ENCODE assay signal across 14 cellular contexts in genomic region chr5:39216621-39217020, GRCh38. TPM values are rescaled to one million over a fixed set of nuclear protein-coding genes. Genes with fewer than 3 reads are reported as not detected.
DNase-seq lines count a peak whose midpoint lies in the region; ATAC-seq and TF ChIP-seq lines count a peak whose summit lies in the region.
"Had no signal": no experiment of that assay in that cellular context is flagged by ENCODE, and none has a peak within 500 bp of the region (broad histone marks: within the 10 kb centered on the region; RNA-seq: fewer than 3 reads in every experiment).

No MANE protein-coding gene starts in this region.

- CTCF ChIA-PET in activated naive CD4-positive, alpha-beta T cell treated with anti-CD3 and anti-CD28 coated beads, Interleukin-2, amount 10 ng/mL, durations not matched to agents 7 days and 5 days (lab: Charles Lee), result interaction anchor here (0.8 to 9.2 kb wide), 26 partner anchors 8 to 331 kb away, joined by 3 to 159 read pairs (median 10); no protein-coding TSS in a partner anchor

- H3K9me3 ChIP-seq in T-helper 17 cell (ENCODE audit: control insufficient read depth, low read length, poor library complexity, severe bottlenecking), result no peaks in the 10 kb centered on the region
- no peaks in the 10 kb centered on the region for H3K9me3 ChIP-seq in effector memory CD4-positive, alpha-beta T cell (ENCODE audit: control insufficient read depth, low read length)
- no peaks in the 10 kb centered on the region for H3K9me3 ChIP-seq in stomach
- H3K9me3 ChIP-seq in suprapubic skin, result no peaks in the 10 kb centered on the region
- H3K9me3 ChIP-seq: ascending aorta, SJSA1, transverse colon had no signal

- 25 to 56% (median 50%) methylated on average over 2 of the region's 2 CpGs for WGBS in stomach, 5 donors
- 83% methylated on average over 2 of the region's 2 CpGs for WGBS in suprapubic skin

- peak overlapping the region; percentile 37 for H3K4me3 ChIP-seq in effector memory CD4-positive, alpha-beta T cell (ENCODE audit: insufficient read depth, low read depth, low read length, poor library complexity, severe bottlenecking)
- H3K4me3 ChIP-seq in stomach, result no peak overlapping the region
- no peak overlapping the region for H3K4me3 ChIP-seq in suprapubic skin
- H3K4me3 ChIP-seq: ascending aorta, SJSA1 had no signal

- no peaks in the 10 kb centered on the region for H3K36me3 ChIP-seq in effector memory CD4-positive, alpha-beta T cell (ENCODE audit: control insufficient read depth, insufficient read depth, low read length)
- H3K36me3 ChIP-seq in stomach, result no peaks in the 10 kb centered on the region
- no peaks in the 10 kb centered on the region for H3K36me3 ChIP-seq in suprapubic skin
- H3K36me3 ChIP-seq: ascending aorta, SJSA1, transverse colon had no signal

- no peaks in the 10 kb centered on the region for H3K9me3 Mint-ChIP-seq in activated naive CD4-positive, alpha-beta T cell treated with anti-CD3 and anti-CD28 coated beads, Interleukin-2, amount 10 ng/mL, durations not matched to agents 7 days and 5 days

- no peaks in the 10 kb centered on the region for H3K36me3 Mint-ChIP-seq in activated naive CD4-positive, alpha-beta T cell treated with anti-CD3 and anti-CD28 coated beads, Interleukin-2, amount 10 ng/mL, durations not matched to agents 7 days and 5 days
- no peaks in the 10 kb centered on the region for H3K36me3 Mint-ChIP-seq in T-helper 17 cell (ENCODE audit: low read depth)

- no peaks in the 10 kb centered on the region for H3K27me3 ChIP-seq in effector memory CD4-positive, alpha-beta T cell (replicated peaks; ENCODE audit: control insufficient read depth, insufficient read depth, low read length, poor library complexity, severe bottlenecking)
- H3K27me3 ChIP-seq in stomach (no peaks in the 10 kb centered on the region), suprapubic skin (no peaks in the 10 kb centered on the region)
- H3K27me3 ChIP-seq: ascending aorta, SJSA1, transverse colon had no signal

- no peak for TF ChIP-seq POLR2A in stomach (IDR thresholded peaks at IDR 0.05)
- TF ChIP-seq POLR2A in suprapubic skin (IDR thresholded peaks at IDR 0.05), result no peak

- ATAC-seq in T-helper 17 cell, result no peak
- no peak for ATAC-seq in HG03457 (IDR thresholded peaks at IDR 0.05; ENCODE audit: unreplicated experiment)

- TF ChIP-seq CTCF in stomach (IDR thresholded peaks at IDR 0.05), result no peak
- TF ChIP-seq CTCF in suprapubic skin (IDR thresholded peaks at IDR 0.05), result no peak

- TF ChIP-seq EP300 in stomach (IDR thresholded peaks at IDR 0.05), result no peak
- TF ChIP-seq EP300 in suprapubic skin (IDR thresholded peaks at IDR 0.05), result no peak

- no peak for DNase-seq in activated naive CD4-positive, alpha-beta T cell treated with anti-CD3 and anti-CD28 coated beads, Interleukin-2, amount 10 ng/mL, durations not matched to agents 7 days and 5 days
- no peak for DNase-seq in activated naive CD4-positive, alpha-beta T cell (lab: John Stamatoyannopoulos, UW)
- DNase-seq in T-helper 17 cell, result no peak
- no peak for DNase-seq in effector memory CD4-positive, alpha-beta T cell
- no peak for DNase-seq in stomach
- no peak for DNase-seq in suprapubic skin (ENCODE audit: low spot score in 2 of 2)
- DNase-seq in superior temporal gyrus (ENCODE audit: extremely low spot score), result no peak
- DNase-seq: NCI-H187, nucleus accumbens, retina, transverse colon had no signal

- peaks cover 57% of the 10 kb centered on the region for H3K4me1 ChIP-seq in effector memory CD4-positive, alpha-beta T cell (ENCODE audit: control insufficient read depth, insufficient read depth, low read length, poor library complexity, severe bottlenecking)
- H3K4me1 ChIP-seq in stomach (peaks cover 0 to 44% (median 11%) of the 10 kb centered on the region in 4 donors), suprapubic skin (peaks cover 11% of the 10 kb centered on the region)
- H3K4me1 ChIP-seq: ascending aorta had no signal

- H3K4me1 Mint-ChIP-seq in activated naive CD4-positive, alpha-beta T cell treated with anti-CD3 and anti-CD28 coated beads, Interleukin-2, amount 10 ng/mL, durations not matched to agents 7 days and 5 days, result peaks cover 73% of the 10 kb centered on the region
- H3K4me1 Mint-ChIP-seq in T-helper 17 cell, result peaks cover 52% of the 10 kb centered on the region

- intact Hi-C loops in stomach (cut with DNase I; ENCODE audit: low total_unique reads), result no loop called here

- H3K27ac ChIP-seq in effector memory CD4-positive, alpha-beta T cell (ENCODE audit: insufficient read depth, low read length, poor library complexity, severe bottlenecking), result peak overlapping the region; percentile 75
- H3K27ac ChIP-seq in stomach (peak overlapping the region in 3 of 5 donors; percentile 20 to 65 (median 45)), suprapubic skin (no peak overlapping the region)
- H3K27ac ChIP-seq: ascending aorta, SJSA1 had no signal

- H3K27ac Mint-ChIP-seq in activated naive CD4-positive, alpha-beta T cell treated with anti-CD3 and anti-CD28 coated beads, Interleukin-2, amount 10 ng/mL, durations not matched to agents 7 days and 5 days, result peak overlapping the region; percentile 85
- H3K27ac Mint-ChIP-seq in T-helper 17 cell, result peak overlapping the region; percentile 100

- no peaks in the 10 kb centered on the region for H3K27me3 Mint-ChIP-seq in activated naive CD4-positive, alpha-beta T cell treated with anti-CD3 and anti-CD28 coated beads, Interleukin-2, amount 10 ng/mL, durations not matched to agents 7 days and 5 days
- H3K27me3 Mint-ChIP-seq in T-helper 17 cell, result no peaks in the 10 kb centered on the region

- peak overlapping the region; percentile 68 for H3K4me3 Mint-ChIP-seq in activated naive CD4-positive, alpha-beta T cell treated with anti-CD3 and anti-CD28 coated beads, Interleukin-2, amount 10 ng/mL, durations not matched to agents 7 days and 5 days
- H3K4me3 Mint-ChIP-seq in T-helper 17 cell, result peak overlapping the region; percentile 91

RNA-seq across cellular contexts. Expression of gene FYB1, which starts 2.7 kb away (rescaled TPM):
- total RNA-seq in T-helper 17 cell (100 to 1,000 TPM; 499 to 517 TPM), stomach (10 to 100 TPM in 2 of 5 donors, 1 to 10 TPM in 3; 3.5 to 22.9 (median 9.2) TPM), suprapubic skin (1 to 10 TPM; 1.5 to 3.9 (median 3.0) TPM)
- 1 to 10 TPM; 2.0 to 4.7 (median 2.4) TPM for polyA plus RNA-seq in stomach

Comparison
In these comparisons a context has a peak if more than half of its experiments do, and no peak if none do; other contexts are left out.
1. RNA of gene FYB1, which starts 2.7 kb away (total RNA-seq): 499 to 517 TPM in T-helper 17 cell; 3.5 to 22.9 TPM in stomach and 1.5 to 3.9 TPM in suprapubic skin; every median in the first group is over 10 times any median in the second.